In genomic region chr1:35640380-35641232, GRCh38 we compare ENCODE assay signal across 8 cellular contexts. TPM values are rescaled to one million over a fixed set of nuclear protein-coding genes. Genes with fewer than 3 reads are reported as not detected.
DNase-seq lines count a peak whose midpoint lies in the region; ATAC-seq, FAIRE-seq and TF ChIP-seq lines count a peak whose summit lies in the region.

No MANE protein-coding gene starts in this region.

- no peaks in the 10 kb centered on the region for H3K9me3 ChIP-seq in Panc1 (ENCODE audit: control insufficient read depth, insufficient read depth, low read depth, low read length)
- no peaks in the 10 kb centered on the region for H3K9me3 ChIP-seq in endothelial cell of umbilical vein (replicated peaks; ENCODE audit: control insufficient read depth, insufficient read depth, low read length)
- H3K9me3 ChIP-seq in parathyroid adenoma (ENCODE audit: control insufficient read depth, low read length): no peaks in the 10 kb centered on the region

- H3K4me1 ChIP-seq in Panc1 (ENCODE audit: control insufficient read depth, insufficient read depth, low read length): peaks cover 23% of the 10 kb centered on the region
- peaks cover 24% of the 10 kb centered on the region for H3K4me1 ChIP-seq in endothelial cell of umbilical vein (ENCODE audit: control insufficient read depth, extremely low read depth, insufficient read depth, low read length)
- H3K4me1 ChIP-seq in parathyroid adenoma: no peaks in the 10 kb centered on the region

- intact Hi-C loops in Panc1 (cut with micrococcal nuclease; ENCODE audit: unreplicated experiment): loop anchor here (5.0 kb wide), 1 partner anchor 77 kb away; the partner anchor contains the start of gene C1orf216
- intact Hi-C loops in endothelial cell of umbilical vein (cut with micrococcal nuclease): loop anchor here (2.0 kb wide), 1 partner anchor 128 kb away; the partner anchor contains the start of gene CLSPN

- peak overlapping the region; percentile 63 for H3K4me2 ChIP-seq in endothelial cell of umbilical vein (ENCODE audit: insufficient read depth, low read length)
- peak overlapping the region; percentile 91 for H3K4me2 ChIP-seq in parathyroid adenoma (ENCODE audit: low read length)

- peak; percentile 9; the same call in 1 of the 2 replicates for ATAC-seq in Panc1
- no peak for ATAC-seq in GM18519 (IDR thresholded peaks at IDR 0.05; ENCODE audit: low FRiP score, unreplicated experiment)

- no peak for TF ChIP-seq CTCF in Panc1 (IDR thresholded peaks at IDR 0.05)
- no peak for TF ChIP-seq CTCF in endothelial cell of umbilical vein (IDR thresholded peaks at IDR 0.05; ENCODE audit: extremely low read depth in 1 of 2, insufficient read depth in 1 of 2, low read depth in 1 of 2, low read length in 2 of 2)
- TF ChIP-seq CTCF in parathyroid adenoma (IDR thresholded peaks at IDR 0.05): no peak

- CTCF ChIA-PET in Panc1 (lab: Charles Lee): no interaction called here
- CTCF ChIA-PET in endothelial cell of umbilical vein (lab: Charles Lee): no interaction called here

- in situ Hi-C loops in Panc1 (cut with HindIII; ENCODE audit: low pct_unique_long_range_greater_than_20kb, low sequenced_read_pairs): no loop called here

- H3K27ac ChIP-seq in Panc1 (ENCODE audit: low read length) (peak overlapping the region; percentile 90), endothelial cell of umbilical vein (ENCODE audit: insufficient read depth, low read depth, low read length) (peak overlapping the region; percentile 81), parathyroid adenoma (peak overlapping the region; percentile 70)

- TF ChIP-seq POLR2A in endothelial cell of umbilical vein (IDR thresholded peaks at IDR 0.05; ENCODE audit: low read depth, low read length): no peak

- H3K4me3 ChIP-seq in Panc1 (ENCODE audit: low read depth in 2 of 2, low read length in 2 of 2): peak overlapping the region; percentile 59 to 80
- peak overlapping the region; percentile 64 to 100 (median 80) for H3K4me3 ChIP-seq in endothelial cell of umbilical vein (replicated peaks in 1 of 3; ENCODE audit: insufficient read depth in 1 of 3, low read depth in 1 of 3, low read length in 3 of 3)
- peak overlapping the region; percentile 97 for H3K4me3 ChIP-seq in parathyroid adenoma (ENCODE audit: low read depth, low read length)

- no peaks in the 10 kb centered on the region for H3K9me1 ChIP-seq in endothelial cell of umbilical vein (replicated peaks; ENCODE audit: control insufficient read depth, extremely low read depth, insufficient read depth, low read length)

- H3K9ac ChIP-seq in endothelial cell of umbilical vein (replicated peaks; ENCODE audit: extremely low read depth, insufficient read depth, low read length): peak overlapping the region; percentile 96
- peak overlapping the region; percentile 15 for H3K9ac ChIP-seq in parathyroid adenoma

- POLR2A ChIA-PET in Panc1 (lab: Charles Lee): no interaction called here
- POLR2A ChIA-PET in endothelial cell of umbilical vein (lab: Charles Lee): no interaction called here

- H3K36me3 ChIP-seq in Panc1 (ENCODE audit: control insufficient read depth, insufficient read depth, low read length) (peaks cover 5% of the 10 kb centered on the region), endothelial cell of umbilical vein (ENCODE audit: control insufficient read depth in 2 of 2, extremely low read depth in 1 of 2, insufficient read depth in 2 of 2, low read length in 2 of 2) (no peaks in the 10 kb centered on the region), parathyroid adenoma (ENCODE audit: control insufficient read depth, insufficient read depth, low read length) (no peaks in the 10 kb centered on the region)

- BruUV-seq in Panc1 (replicated peaks; lab: Mats Ljungman, UMichigan): TSS peak; percentile 62
- BruUV-seq in endothelial cell of umbilical vein (replicated peaks; lab: Mats Ljungman, UMichigan): TSS peak; percentile 42

- dilution Hi-C loops in endothelial cell of umbilical vein (cut with MboI; ENCODE audit: extremely low pct_ligation_motif_present, low sequenced_read_pairs): loop anchor here (25.0 kb wide), 1 partner anchor 97 kb away; no protein-coding TSS in a partner anchor

- FAIRE-seq in GM19239 (lab: Jason Lieb, UNC): peak; percentile 54
- FAIRE-seq in endothelial cell of umbilical vein (lab: Jason Lieb, UNC): peak; percentile 78

- no peak overlapping the region for H2AFZ ChIP-seq in endothelial cell of umbilical vein (ENCODE audit: low read depth, low read length)
- peak overlapping the region; percentile 85 for H2AFZ ChIP-seq in parathyroid adenoma

- H3K27me3 ChIP-seq in Panc1 (ENCODE audit: control insufficient read depth, insufficient read depth, low read length) (no peaks in the 10 kb centered on the region; the same call in 1 of the 2 replicates), endothelial cell of umbilical vein (ENCODE audit: control insufficient read depth in 2 of 2, insufficient read depth in 2 of 2, low read length in 2 of 2) (peaks cover 6 to 15% of the 10 kb centered on the region in 2 experiments), parathyroid adenoma (ENCODE audit: control insufficient read depth, insufficient read depth, low read length) (no peaks in the 10 kb centered on the region)

- H4K20me1 ChIP-seq in endothelial cell of umbilical vein (replicated peaks; ENCODE audit: control insufficient read depth, extremely low read depth, insufficient read depth, low read length): no peaks in the 10 kb centered on the region

- H3K79me2 ChIP-seq in endothelial cell of umbilical vein (ENCODE audit: control insufficient read depth, insufficient read depth, low read length) (peaks cover 54% of the 10 kb centered on the region), parathyroid adenoma (no peaks in the 10 kb centered on the region)

- DNase-seq in GM19239 (ENCODE audit: insufficient read length, low spot score): no peak
- no peak for DNase-seq in Panc1 (ENCODE audit: low read depth, low spot score)
- DNase-seq in endothelial cell of umbilical vein (ENCODE audit: low read depth, low spot score): peak; percentile 10
- DNase-seq in activated CD4-positive, CD25-positive, alpha-beta regulatory T cell treated with anti-CD3 and anti-CD28 coated beads, Interleukin-2, amount 50 U/mL, for 72 hours: no peak
- DNase-seq in NK-92 (lab: John Stamatoyannopoulos, UW; ENCODE audit: unreplicated experiment): no peak
- no peak for DNase-seq in NCI-H1436 treated with DMSO at 0.1 percent for 48 hours (lab: John Stamatoyannopoulos, UW)

TF ChIP-seq in endothelial cell of umbilical vein, 7 proteins besides CTCF, POLR2A, EP300 and RAD21:
- TF ChIP-seq FOS (IDR thresholded peaks at IDR 0.05; ENCODE audit: borderline replicate concordance, insufficient read depth, low read length): no peak
- no peak for TF ChIP-seq JUN (IDR thresholded peaks at IDR 0.05; ENCODE audit: borderline replicate concordance, insufficient read depth, insufficient read length, low read depth)
- TF ChIP-seq MYC (IDR thresholded peaks at IDR 0.05; ENCODE audit: low read depth, low read length): no peak

RNA-seq across cellular contexts. Expression of gene PSMB2, which starts 0.7 kb away (rescaled TPM):
- total RNA-seq in Panc1 (2021; ENCODE audit: unreplicated experiment) (95.0 TPM), endothelial cell of umbilical vein (93.6 and 101 TPM in 2 replicates)
- 79.1 TPM for polyA plus RNA-seq in Panc1 (2012; ENCODE audit: insufficient read length)
- 107 and 118 TPM in 2 replicates for polyA plus RNA-seq in endothelial cell of umbilical vein
- 99.0 and 120 TPM in 2 replicates for polyA plus RNA-seq in endothelial cell of umbilical vein (2011; cell fraction: cytosol; rRNA removed)
- polyA plus RNA-seq in endothelial cell of umbilical vein (2011; cell fraction: nucleus; rRNA removed): 51.6 and 55.4 TPM in 2 replicates
- polyA plus RNA-seq in endothelial cell of umbilical vein (2012): 78.2 and 122 TPM in 2 replicates
- 104 and 114 TPM in 2 replicates for polyA minus RNA-seq in endothelial cell of umbilical vein
- polyA minus RNA-seq in endothelial cell of umbilical vein (2011; cell fraction: cytosol; rRNA and poly(A)+ RNA removed): 59.4 TPM
- polyA minus RNA-seq in endothelial cell of umbilical vein (2011; cell fraction: nucleus; rRNA and poly(A)+ RNA removed): 20.5 and 25.7 TPM in 2 replicates
